ENCODE assay signal across 12 cellular contexts in the genomic region with DNA sequence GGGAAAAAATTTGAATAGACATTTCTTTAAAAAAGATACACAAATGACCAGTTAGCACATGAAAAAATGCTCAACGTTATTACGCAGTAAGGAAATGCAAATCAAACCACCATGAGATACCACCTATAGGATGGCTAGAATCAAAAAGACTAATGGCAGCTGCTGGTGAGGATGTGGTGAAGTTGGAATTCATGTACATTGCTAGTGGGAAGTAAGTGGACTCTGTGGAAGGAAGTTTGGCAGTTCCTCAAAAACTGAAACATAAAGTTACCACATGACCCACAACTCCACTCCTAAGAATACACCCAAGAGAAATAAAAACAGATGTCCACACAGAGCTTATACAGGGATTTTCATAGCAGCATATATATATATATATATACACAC. TPM values are rescaled to one million over a fixed set of nuclear protein-coding genes. Genes with fewer than 3 reads are reported as not detected.
A peak's percentile ranks its signal among the peaks of the same experiment; 100 is the strongest.
DNase-seq lines count a peak whose midpoint lies in the region; ATAC-seq and TF ChIP-seq lines count a peak whose summit lies in the region.
"Had no signal": no experiment of that assay in that cellular context is flagged by ENCODE, and none has a peak within 500 bp of the region (broad histone marks: within the 10 kb centered on the region; RNA-seq: fewer than 3 reads in every experiment).

No MANE protein-coding gene starts in this region.

- no peaks in the 10 kb centered on the region for H3K36me3 ChIP-seq in psoas muscle (ENCODE audit: insufficient read depth in 1 of 2, low read depth in 1 of 2)

- no peak for DNase-seq in T-helper 2 cell treated with Interferon-gamma antibody and Interleukin-4, amounts not matched to agents 5 μg/mL and 100 μg/mL, for 36 hours (ENCODE audit: low spot score)
- no peak for DNase-seq in T-helper 2 cell
- DNase-seq in NOMO-1 treated with DMSO at 0.1 percent for 48 hours (lab: John Stamatoyannopoulos, UW; ENCODE audit: unreplicated experiment), result peak; percentile 88
- DNase-seq in cardiac fibroblast (ENCODE audit: low read depth in 2 of 2), result peak; percentile 62 to 76
- no peak for DNase-seq in psoas muscle
- no peak for DNase-seq in activated naive CD4-positive, alpha-beta T cell (lab: John Stamatoyannopoulos, UW)
- DNase-seq in HPDE6-E6E7 (ENCODE audit: extremely low spot score), result no peak
- DNase-seq: left cardiac atrium, NCI-H1436 had no signal

- no peak overlapping the region for H3K4me3 Mint-ChIP-seq in T-helper 2 cell treated with Interferon-gamma antibody and Interleukin-4, amounts not matched to agents 5 μg/mL and 100 μg/mL, for 36 hours

- WGBS in psoas muscle, 3 donors, result 77 to 85% (median 85%) methylated on average over 2 of the region's 2 CpGs

- ATAC-seq in psoas muscle, result no peak
- no peak for ATAC-seq in HG02885 (IDR thresholded peaks at IDR 0.05; ENCODE audit: poor library complexity, unreplicated experiment)
- ATAC-seq: Right ventricle myocardium inferior had no signal

- H3K4me1 ChIP-seq in psoas muscle, result peaks cover 53% of the 10 kb centered on the region

- peaks cover 64% of the 10 kb centered on the region for H3K4me1 Mint-ChIP-seq in T-helper 2 cell treated with Interferon-gamma antibody and Interleukin-4, amounts not matched to agents 5 μg/mL and 100 μg/mL, for 36 hours (ENCODE audit: low read depth)

- H3K27ac ChIP-seq in psoas muscle, result peak overlapping the region; percentile 28
- H3K27ac ChIP-seq: 22Rv1 had no signal

- H3K9me3 ChIP-seq in psoas muscle, result no peaks in the 10 kb centered on the region

- H3K27ac Mint-ChIP-seq in T-helper 2 cell treated with Interferon-gamma antibody and Interleukin-4, amounts not matched to agents 5 μg/mL and 100 μg/mL, for 36 hours, result peak overlapping the region; percentile 0

- no peaks in the 10 kb centered on the region for H3K27me3 ChIP-seq in psoas muscle (ENCODE audit: insufficient read depth in 3 of 3, low read length in 2 of 3)

- TF ChIP-seq CTCF in cardiac fibroblast (IDR thresholded peaks at IDR 0.05; ENCODE audit: low read depth, low read length) (no peak), psoas muscle (IDR thresholded peaks at IDR 0.05) (no peak)

- no peaks in the 10 kb centered on the region for H3K9me3 Mint-ChIP-seq in T-helper 2 cell treated with Interferon-gamma antibody and Interleukin-4, amounts not matched to agents 5 μg/mL and 100 μg/mL, for 36 hours

- H3K27me3 Mint-ChIP-seq in T-helper 2 cell treated with Interferon-gamma antibody and Interleukin-4, amounts not matched to agents 5 μg/mL and 100 μg/mL, for 36 hours (ENCODE audit: low read depth), result no peaks in the 10 kb centered on the region

- H3K4me3 ChIP-seq in cardiac fibroblast (replicated peaks in 1 of 2; ENCODE audit: low read depth in 2 of 2, low read length in 2 of 2) (no peak overlapping the region), psoas muscle (no peak overlapping the region)

- H3K36me3 Mint-ChIP-seq in T-helper 2 cell treated with Interferon-gamma antibody and Interleukin-4, amounts not matched to agents 5 μg/mL and 100 μg/mL, for 36 hours (ENCODE audit: low read depth), result peaks cover 62% of the 10 kb centered on the region

- intact Hi-C loops in psoas muscle (cut with DNase I), result no loop called here

RNA-seq across cellular contexts. Expression of gene MBP, which starts 51.2 kb away (rescaled TPM):
- 10 to 100 TPM; 51.6 to 88.2 (median 78.6) TPM for total RNA-seq in psoas muscle
- 10 to 100 TPM; 16.4 to 43.9 (median 40.8) TPM for polyA plus RNA-seq in psoas muscle

Comparison
In these comparisons a context has a peak if more than half of its experiments do, and no peak if none do; other contexts are left out.
1. DNase-seq: peak in NOMO-1 treated with DMSO at 0.1 percent for 48 hours (single experiment) and cardiac fibroblast (2 of 2); none in T-helper 2 cell treated with Interferon-gamma antibody and Interleukin-4, amounts not matched to agents 5 μg/mL and 100 μg/mL, for 36 hours (single experiment), T-helper 2 cell (0 of 5), psoas muscle (0 of 2), activated naive CD4-positive, alpha-beta T cell (0 of 4) and HPDE6-E6E7 (single experiment).